In genomic region chr12:53625373-53625945, GRCh38 we compare ENCODE assay signal across 1 cellular context.
TF ChIP-seq lines count a peak whose summit lies in the region.

No MANE protein-coding gene starts in this region.

TF ChIP-seq in K562, 482 proteins besides CTCF, POLR2A, EP300 and RAD21 (continued from another document and continues in another):
- no peak for TF ChIP-seq ZBTB11 (CRISPR knock-in tag; IDR thresholded peaks at IDR 0.05)
- 0 out of 4 replicates have a peak, but pooled peaks of 1 of the 2 experiments have one; percentile 67 for TF ChIP-seq ZNF318 (IDR thresholded peaks at IDR 0.05; ENCODE audit: borderline replicate concordance in 1 of 2, low read depth in 1 of 2)
- TF ChIP-seq ZBTB8A (IDR thresholded peaks at IDR 0.05; ENCODE audit: partially characterized antibody): no peak
- TF ChIP-seq ZBTB40 (IDR thresholded peaks at IDR 0.05): no peak
- no peak for TF ChIP-seq ZBTB40 (CRISPR knock-in tag; IDR thresholded peaks at IDR 0.05)
- 0 out of 2 replicates have a peak, but pooled peaks have one; percentile 28 for TF ChIP-seq NFRKB (IDR thresholded peaks at IDR 0.05; ENCODE audit: low read depth)
- no peak for TF ChIP-seq ZNF140 (CRISPR knock-in tag; IDR thresholded peaks at IDR 0.05)
- 0 out of 4 replicates have a peak, but pooled peaks of 1 of the 2 experiments have one; percentile 29 for TF ChIP-seq ARNT (IDR thresholded peaks at IDR 0.05)
- peak; percentile 74 to 89 for TF ChIP-seq MLLT1 (IDR thresholded peaks at IDR 0.05)
- TF ChIP-seq ELF2 (CRISPR knock-in tag; IDR thresholded peaks at IDR 0.05): no peak
- no peak for TF ChIP-seq FOXJ3 (CRISPR knock-in tag; IDR thresholded peaks at IDR 0.05)
- TF ChIP-seq TCF15 (CRISPR knock-in tag; IDR thresholded peaks at IDR 0.05): no peak
- TF ChIP-seq THRB (CRISPR knock-in tag; conservative IDR thresholded peaks at IDR 0.05): 0 out of 2 replicates have a peak, but pooled peaks have one; percentile 82
- no peak for TF ChIP-seq TRIM28 (IDR thresholded peaks at IDR 0.05)
- TF ChIP-seq ZBTB2 (IDR thresholded peaks at IDR 0.05): peak; percentile 72; the same call in 1 of the 2 replicates
- TF ChIP-seq ETS1 (conservative IDR thresholded peaks at IDR 0.05; ENCODE audit: control insufficient read depth, low read depth, low read length): no peak
